In the genomic region with DNA sequence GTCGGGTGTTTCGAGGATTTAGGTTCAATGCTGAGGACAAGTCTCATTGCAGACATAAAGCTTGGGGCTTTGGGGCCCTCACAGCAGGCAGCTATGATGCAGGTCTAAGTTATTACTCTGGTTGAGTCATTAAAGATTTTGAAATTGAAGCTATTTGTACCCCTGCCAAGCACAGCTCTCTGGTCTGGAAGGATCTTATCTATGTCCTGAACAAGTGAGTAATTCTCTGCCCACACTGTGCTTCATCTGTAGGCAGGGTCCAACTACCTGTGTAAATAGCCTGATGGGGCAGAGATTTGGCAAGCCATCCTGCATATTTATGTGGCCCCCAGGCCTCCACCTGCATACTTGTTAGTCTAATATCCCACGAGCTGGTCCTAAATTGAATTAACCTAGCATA, we compare ENCODE assay signal across 14 cellular contexts. TPM values are rescaled to one million over a fixed set of nuclear protein-coding genes. Genes with fewer than 3 reads are reported as not detected.
DNase-seq lines count a peak whose midpoint lies in the region; ATAC-seq, FAIRE-seq and TF ChIP-seq lines count a peak whose summit lies in the region.
"Had no signal": no experiment of that assay in that cellular context is flagged by ENCODE, and none has a peak within 500 bp of the region (broad histone marks: within the 10 kb centered on the region; RNA-seq: fewer than 3 reads in every experiment).

No MANE protein-coding gene starts in this region.

- no peaks in the 10 kb centered on the region for H3K36me3 ChIP-seq in left ventricle myocardium inferior
- H3K36me3 ChIP-seq: ovary had no signal

- H3K27me3 ChIP-seq in left ventricle myocardium inferior (ENCODE audit: low read depth) = no peaks in the 10 kb centered on the region
- no peaks in the 10 kb centered on the region for H3K27me3 ChIP-seq in foreskin keratinocyte
- H3K27me3 ChIP-seq: ovary had no signal

- FAIRE-seq in GM19239 (lab: Jason Lieb, UNC) = no peak

- no peak overlapping the region for H3K4me3 ChIP-seq in left ventricle myocardium inferior
- H3K4me3 ChIP-seq: ovary had no signal

- TF ChIP-seq CTCF in left ventricle myocardium inferior (IDR thresholded peaks at IDR 0.05; ENCODE audit: borderline replicate concordance) = no peak
- no peak for TF ChIP-seq CTCF in foreskin keratinocyte (conservative IDR thresholded peaks at IDR 0.05)

- peaks cover 7% of the 10 kb centered on the region for H3K9me3 ChIP-seq in left ventricle myocardium inferior (replicated peaks)
- H3K9me3 ChIP-seq: ovary had no signal

- intact Hi-C loops in left cardiac atrium (cut with DNase I) (no loop called here), left ventricle myocardium inferior (cut with micrococcal nuclease) (no loop called here)

- no peak for DNase-seq in left cardiac atrium
- DNase-seq in left ventricle myocardium inferior = no peak
- peak; percentile 93 for DNase-seq in amniotic epithelial cell (ENCODE audit: low read depth)
- peak; percentile 55 to 79 for DNase-seq in foreskin keratinocyte
- DNase-seq in GM19239 (ENCODE audit: insufficient read length, low spot score) = no peak
- DNase-seq in NCI-H1417 (lab: John Stamatoyannopoulos, UW) = no peak
- DNase-seq: erythroblast; NCI-H2029; ovary; stimulated activated CD4-positive, alpha-beta T cell treated with anti-CD3 and anti-CD28 coated beads, Interleukin-4, amount 100 ng/mL, for 24 hours had no signal

- H3K27ac ChIP-seq in left ventricle myocardium inferior (replicated peaks) (no peak overlapping the region), foreskin keratinocyte (peak overlapping the region; percentile 51)
- H3K27ac ChIP-seq: ovary had no signal

- ATAC-seq in left cardiac atrium (peak; percentile 38 to 97), foreskin keratinocyte (peak; percentile 91), HG03039 (IDR thresholded peaks at IDR 0.05; ENCODE audit: unreplicated experiment) (no peak), GM21515 (IDR thresholded peaks at IDR 0.05; ENCODE audit: unreplicated experiment) (no peak)

- H3K4me1 ChIP-seq in left ventricle myocardium inferior = no peaks in the 10 kb centered on the region
- peaks cover 5% of the 10 kb centered on the region for H3K4me1 ChIP-seq in foreskin keratinocyte

RNA-seq across cellular contexts. Expression of a gene that starts 41.4 kb away (rescaled TPM):
- total RNA-seq in left cardiac atrium (not detected), left ventricle myocardium inferior (not detected), foreskin keratinocyte (not detected in 2 replicates)
- not detected in 2 replicates for polyA plus RNA-seq in foreskin keratinocyte
- total RNA-seq: OCI-LY7, ovary had no signal
- polyA plus RNA-seq: adipose tissue, ovary had no signal

Comparison
In these comparisons a context has a peak if more than half of its experiments do, and no peak if none do; other contexts are left out.
1. ATAC-seq: peak in left cardiac atrium (2 of 2) and foreskin keratinocyte (single experiment); none in HG03039 (single experiment) and GM21515 (single experiment).
2. DNase-seq: peak in amniotic epithelial cell (single experiment) and foreskin keratinocyte (2 of 2); none in left cardiac atrium (single experiment), left ventricle myocardium inferior (single experiment), GM19239 (single experiment) and NCI-H1417 (0 of 3).